In the genomic region with DNA sequence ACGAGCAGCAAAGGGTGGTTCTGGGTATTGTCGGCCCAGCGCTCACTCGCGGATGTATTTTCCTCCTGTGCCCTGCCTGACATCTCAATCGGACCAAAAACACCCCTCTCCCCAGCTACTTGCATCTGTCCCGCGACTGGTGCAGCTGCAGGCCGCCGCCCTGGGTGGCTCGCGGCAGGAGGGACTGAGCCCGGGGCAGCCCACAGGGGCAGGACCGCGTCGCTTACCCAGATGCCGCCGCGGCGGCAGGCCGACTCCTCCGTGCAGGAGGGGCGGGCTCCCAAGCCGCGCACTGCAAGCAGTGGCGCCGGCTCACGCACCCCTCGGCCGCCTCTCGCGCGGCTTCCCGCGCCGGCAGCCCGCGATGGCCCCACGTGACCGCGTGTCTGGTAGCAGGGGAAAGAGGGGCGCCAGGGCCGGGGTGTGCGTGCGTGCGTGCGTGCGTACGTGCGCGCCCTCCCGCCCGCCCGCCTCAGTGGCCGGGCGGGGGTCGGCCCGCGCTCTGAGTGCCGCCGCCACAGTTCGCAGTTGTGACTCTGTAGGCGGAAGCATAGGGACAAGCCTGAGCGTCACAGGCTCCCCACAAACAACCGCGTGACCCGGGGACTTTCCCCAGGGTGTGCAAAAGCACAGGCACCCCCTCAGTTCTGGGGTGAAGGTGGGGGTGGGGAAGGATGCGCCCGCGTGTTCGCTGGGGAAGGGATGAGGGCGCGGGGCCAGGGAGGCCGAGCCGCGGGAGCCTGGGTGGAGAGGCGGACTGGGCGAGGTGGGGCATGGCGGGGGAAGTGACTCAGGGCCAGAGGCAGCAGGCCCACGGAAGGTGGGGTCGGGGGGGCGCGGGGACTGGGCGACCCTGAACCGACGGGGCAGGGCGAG, we compare ENCODE assay signal across 8 cellular contexts. TPM values are rescaled to one million over a fixed set of nuclear protein-coding genes. Genes with fewer than 3 reads are reported as not detected.
A peak's percentile ranks its signal among the peaks of the same experiment; 100 is the strongest.
DNase-seq lines count a peak whose midpoint lies in the region; ATAC-seq and TF ChIP-seq lines count a peak whose summit lies in the region.

Gene ZBTB25, minus strand, starts transcription at position 405 of the 876 bp plus-strand sequence. CDS start 13,305 bp downstream, outside the sequence.

- H3F3A ChIP-seq in OCI-LY1 (ENCODE audit: insufficient read depth, low read length), result no peaks in the 10 kb centered on the region

- H2AFZ ChIP-seq in OCI-LY1 (ENCODE audit: low read length), result no peak within 1 kb of the TSS

- H3K4me1 ChIP-seq in HUES6 (ENCODE audit: control insufficient read depth, insufficient read depth, low read length) (peaks cover 39% of the 10 kb centered on the region), OCI-LY1 (ENCODE audit: insufficient read depth, low read length, severe bottlenecking) (peaks cover 59% of the 10 kb centered on the region), mononuclear cell (ENCODE audit: insufficient read depth, low read length) (peaks cover 67% of the 10 kb centered on the region)

- H3K36me3 ChIP-seq in HUES6 (ENCODE audit: control insufficient read depth, insufficient read depth, low read length), result no peaks in the 10 kb centered on the region
- peaks cover 6% of the 10 kb centered on the region; the same call in 1 of the 2 replicates for H3K36me3 ChIP-seq in OCI-LY1 (ENCODE audit: insufficient read depth, low read length)

- DNase-seq in D341Med (ENCODE audit: low spot score) (peak; percentile 93), epidermal melanocyte (ENCODE audit: insufficient read length, low spot score) (peak; percentile 49)
- DNase-seq in activated CD8-positive, alpha-beta memory T cell treated with anti-CD3 and anti-CD28 coated beads, Interleukin-2, amount 50 U/mL, for 48 hours, result peak; percentile 94
- peak; percentile 87 to 91 for DNase-seq in stimulated activated CD8-positive, alpha-beta memory T cell treated with anti-CD3 and anti-CD28 coated beads, Interleukin-2, amount 100 ng/mL, for 48 hours (ENCODE audit: low read depth in 2 of 2)

- peak; percentile 57 for ATAC-seq in GM21447 (IDR thresholded peaks at IDR 0.05; ENCODE audit: unreplicated experiment)

- no peak for TF ChIP-seq CTCF in OCI-LY1 (IDR thresholded peaks at IDR 0.05; ENCODE audit: low read length)

- H4K20me1 ChIP-seq in OCI-LY1 (ENCODE audit: insufficient read depth, low read length), result no peaks in the 10 kb centered on the region

- H3K9me3 ChIP-seq in HUES6 (ENCODE audit: control insufficient read depth, insufficient read depth, low read depth, low read length) (no peaks in the 10 kb centered on the region), OCI-LY1 (ENCODE audit: low read length) (no peaks in the 10 kb centered on the region), mononuclear cell (ENCODE audit: low read depth, low read length) (no peaks in the 10 kb centered on the region)

- H3K9me2 ChIP-seq in OCI-LY1 (ENCODE audit: low read depth, low read length), result no peaks in the 10 kb centered on the region

- peak within 1 kb of the TSS; percentile 97 for H3K27ac ChIP-seq in HUES6 (ENCODE audit: low read depth, low read length)
- H3K27ac ChIP-seq in OCI-LY1 (ENCODE audit: low read depth, low read length, poor library complexity, severe bottlenecking), result peak within 1 kb of the TSS; percentile 96

- H3K27me3 ChIP-seq in HUES6 (ENCODE audit: control insufficient read depth, insufficient read depth, low read length) (no peaks in the 10 kb centered on the region), OCI-LY1 (ENCODE audit: insufficient read depth, low read length) (no peaks in the 10 kb centered on the region), mononuclear cell (ENCODE audit: insufficient read depth, low read length) (no peaks in the 10 kb centered on the region)

- peaks cover 71% of the 10 kb centered on the region for H3K79me2 ChIP-seq in OCI-LY1 (ENCODE audit: insufficient read depth, low read length)

- peak within 1 kb of the TSS; percentile 78 for H3K4me3 ChIP-seq in HUES6 (ENCODE audit: low read depth, low read length)
- H3K4me3 ChIP-seq in OCI-LY1 (ENCODE audit: low read depth, low read length, poor library complexity, severe bottlenecking), result peak within 1 kb of the TSS; percentile 86
- peak within 1 kb of the TSS; percentile 86 for H3K4me3 ChIP-seq in mononuclear cell (ENCODE audit: low read length)

- peak within 1 kb of the TSS; percentile 99 for H3K9ac ChIP-seq in HUES6 (ENCODE audit: low read length)
- H3K9ac ChIP-seq in OCI-LY1 (ENCODE audit: low read length), result peak within 1 kb of the TSS; percentile 95

- H3K4me2 ChIP-seq in OCI-LY1 (ENCODE audit: low read length), result peak within 1 kb of the TSS; percentile 75

RNA-seq across cellular contexts. Expression of gene ZBTB25, which starts in this region (rescaled TPM):
- 30.3 TPM for total RNA-seq in mononuclear cell

Comparison
In these comparisons a context has a peak if more than half of its experiments do, and no peak if none do; other contexts are left out.
1. Peak in every context shown above with its lines: DNase-seq, ATAC-seq, H3K4me3 ChIP-seq and H3K27ac ChIP-seq.